21 cellular contexts compared by ENCODE assay signal in genomic region chr1:45610589-45611226, GRCh38.
"Had no signal": no experiment of that assay in that cellular context is flagged by ENCODE, and none has a peak within 500 bp of the region (broad histone marks: within the 10 kb centered on the region; RNA-seq: fewer than 3 reads in every experiment).

No MANE protein-coding gene starts in this region.

- H3K27me3 Mint-ChIP-seq: natural killer cell treated with Interleukin-12 subunit alpha and Interleukin-12 subunit beta and Interleukin-15 and Interleukin-18, amount 100 ng/mL, for 72 hours; progenitor cell of endocrine pancreas had no signal

- H3K9me3 Mint-ChIP-seq: activated naive CD4-positive, alpha-beta T cell treated with anti-CD3 and anti-CD28 coated beads, Interleukin-2, amount 50 U/mL, for 72 hours; immature natural killer cell; natural killer cell treated with Interleukin-12 subunit alpha and Interleukin-12 subunit beta and Interleukin-15 and Interleukin-18, amount 100 ng/mL, for 72 hours had no signal

- H3K4me3 ChIP-seq: adrenal gland, esophagus squamous epithelium, tibial artery had no signal

- H3K27me3 ChIP-seq: adrenal gland, esophagus squamous epithelium, tibial artery had no signal

- H3K4me1 ChIP-seq: adrenal gland, tibial artery had no signal

- H3K9me3 ChIP-seq: adrenal gland, esophagus squamous epithelium, tibial artery had no signal

- ATAC-seq: activated naive CD4-positive, alpha-beta T cell treated with anti-CD3 and anti-CD28 coated beads, Interleukin-2, amount 50 U/mL, for 72 hours; left ventricle myocardium superior; natural killer cell treated with Interleukin-12 subunit alpha and Interleukin-12 subunit beta and Interleukin-15 and Interleukin-18, amount 100 ng/mL, for 72 hours; stimulated activated naive CD8-positive, alpha-beta T cell treated with anti-CD3 and anti-CD28 coated beads, Interleukin-15, Interleukin-2, amounts not matched to agents 100 U/mL and 50 U/mL, for 24 hours had no signal

- H3K4me3 Mint-ChIP-seq: immature natural killer cell; natural killer cell treated with Interleukin-12 subunit alpha and Interleukin-12 subunit beta and Interleukin-15 and Interleukin-18, amount 100 ng/mL, for 72 hours had no signal

- DNase-seq: activated CD8-positive, alpha-beta memory T cell treated with anti-CD3 and anti-CD28 coated beads, Interleukin-2, amount 50 U/mL, for 48 hours; activated gamma-delta T cell treated with Interleukin-2 at 50 U/mL for 16 hours; adrenal gland; dermis blood vessel endothelial cell; effector memory CD4-positive, alpha-beta T cell; esophagus squamous epithelium; immature natural killer cell; kidney glomerular epithelial cell; left ventricle myocardium superior; mesendoderm; stimulated activated CD4-positive, alpha-beta T cell treated with anti-CD3 and anti-CD28 coated beads, Interleukin-12 subunit alpha, Interleukin-12 subunit beta, amount 100 ng/mL, for 4 hours; stimulated activated CD4-positive, alpha-beta T cell treated with anti-CD3 and anti-CD28 coated beads, Interleukin-1b, Interleukin-23, amount 100 ng/mL, for 48 hours; stimulated activated naive CD8-positive, alpha-beta T cell treated with anti-CD3 and anti-CD28 coated beads, Interleukin-15, Interleukin-2, amounts not matched to agents 100 U/mL and 50 U/mL, for 24 hours; substantia nigra; T-helper 2 cell; tibial artery had no signal

- FAIRE-seq: urothelium cell line had no signal

- H3K27ac Mint-ChIP-seq: natural killer cell treated with Interleukin-12 subunit alpha and Interleukin-12 subunit beta and Interleukin-15 and Interleukin-18, amount 100 ng/mL, for 72 hours; progenitor cell of endocrine pancreas had no signal

- H3K27ac ChIP-seq: adrenal gland, esophagus squamous epithelium, tibial artery, VCaP had no signal
